Comparison of ENCODE assay signal across 26 cellular contexts in the genomic region with DNA sequence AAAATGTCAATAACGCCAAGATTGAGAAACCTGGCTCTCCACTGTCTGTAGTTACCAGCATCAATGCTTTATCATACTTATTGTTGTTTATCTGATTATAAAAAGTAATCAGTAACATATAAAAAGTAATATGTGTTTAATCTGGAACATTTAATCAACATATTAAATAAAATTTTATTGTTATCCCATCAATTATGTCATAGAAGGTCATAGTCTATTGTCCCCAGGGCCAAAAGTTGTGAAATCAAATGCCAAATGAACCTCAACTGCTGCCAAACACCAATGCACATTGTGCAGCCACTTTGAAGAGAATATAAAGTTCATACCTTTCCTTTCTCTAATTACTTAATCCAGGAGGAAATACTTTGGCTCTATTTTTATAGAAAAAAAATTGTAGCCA.
"Had no signal": no experiment of that assay in that cellular context is flagged by ENCODE, and none has a peak within 500 bp of the region (broad histone marks: within the 10 kb centered on the region; RNA-seq: fewer than 3 reads in every experiment).

No MANE protein-coding gene starts in this region.

- H3K4me3 ChIP-seq: dorsolateral prefrontal cortex, heart right ventricle, left lung, sigmoid colon, spleen, testis, tibial artery had no signal

- H3K27me3 ChIP-seq: dorsolateral prefrontal cortex, heart right ventricle, left lung, sigmoid colon, spleen, testis, tibial artery had no signal

- FAIRE-seq: colon, islet of Langerhans had no signal

- H2AFZ ChIP-seq: parathyroid adenoma had no signal

- H3K36me3 ChIP-seq: heart right ventricle, left lung, sigmoid colon, spleen, tibial artery had no signal

- H3K4me1 ChIP-seq: left lung, parathyroid adenoma, spleen, testis had no signal

- H3K9ac ChIP-seq: parathyroid adenoma had no signal

- H3K27ac ChIP-seq: dorsolateral prefrontal cortex, epithelial cell of prostate, heart right ventricle, left lung, parathyroid adenoma, sigmoid colon, spleen, testis, tibial artery had no signal

- H3K79me2 ChIP-seq: parathyroid adenoma had no signal

- ATAC-seq: esophagus mucosa; heart right ventricle; left cardiac atrium; left lung; natural killer cell; right cardiac atrium; stimulated activated memory B cell treated with anti-CD40 and anti-IgM and Interleukin-4, amounts not matched to agents 10 μg/mL and 1 μg/mL and 100 μg/mL, for 72 hours; stimulated activated naive CD8-positive, alpha-beta T cell treated with anti-CD3 and anti-CD28 coated beads, Interleukin-15, Interleukin-2, amounts not matched to agents 100 U/mL and 50 U/mL, for 24 hours had no signal

- H3K9me3 ChIP-seq: testis had no signal

- DNase-seq: dorsolateral prefrontal cortex; effector CD4-positive, alpha-beta T cell; foreskin melanocyte; glutamatergic neuron; heart right ventricle; hippocampal formation; left cardiac atrium; left lung; mesendoderm; midbrain; natural killer cell; occipital lobe; right cardiac atrium; sigmoid colon; spleen; stimulated activated CD4-positive, alpha-beta T cell treated with anti-CD3 and anti-CD28 coated beads, Interleukin-4, amount 100 ng/mL, for 4 hours; stimulated activated naive CD8-positive, alpha-beta T cell treated with anti-CD3 and anti-CD28 coated beads, Interleukin-15, Interleukin-2, amounts not matched to agents 100 U/mL and 50 U/mL, for 24 hours; substantia nigra; testis; tibial artery had no signal
